In the genomic region with DNA sequence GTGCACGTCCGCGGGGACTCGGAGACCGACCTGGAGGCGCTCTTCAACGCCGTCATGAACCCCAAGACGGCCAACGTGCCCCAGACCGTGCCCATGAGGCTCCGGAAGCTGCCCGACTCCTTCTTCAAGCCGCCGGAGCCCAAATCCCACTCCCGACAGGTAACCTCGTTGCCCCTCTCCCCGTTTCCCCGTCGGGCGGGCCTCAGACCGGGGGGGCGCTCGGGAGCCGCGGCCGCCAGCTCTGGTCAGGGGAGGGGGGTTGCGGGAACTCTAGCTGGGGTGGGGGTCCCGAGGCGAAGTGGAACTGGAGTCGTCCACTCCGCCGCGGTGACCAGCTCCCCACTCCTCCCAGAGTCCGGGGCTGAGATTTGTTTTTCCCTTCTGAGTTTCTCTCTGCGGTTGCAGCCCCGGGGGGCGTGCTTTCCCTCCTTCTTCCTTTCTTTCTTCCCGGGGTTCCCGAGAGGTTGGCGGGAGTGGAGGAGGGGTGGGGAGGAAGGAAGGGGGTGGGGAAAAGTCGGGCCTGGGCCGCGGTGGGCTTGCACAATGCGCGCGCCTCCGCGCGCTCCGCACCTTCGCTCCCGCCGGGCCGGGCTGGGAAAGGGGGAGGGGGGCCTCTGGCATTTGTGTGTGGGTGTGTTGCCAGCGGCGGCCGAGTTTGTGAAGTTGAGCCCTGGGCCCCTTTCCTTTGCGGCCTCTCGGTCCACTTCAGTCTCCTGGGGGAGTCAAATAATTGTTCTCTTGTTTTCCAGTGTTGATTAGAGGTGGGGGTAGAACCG, we compare ENCODE assay signal across 7 cellular contexts. TPM values are rescaled to one million over a fixed set of nuclear protein-coding genes. Genes with fewer than 3 reads are reported as not detected.
DNase-seq lines count a peak whose midpoint lies in the region; ATAC-seq, FAIRE-seq and TF ChIP-seq lines count a peak whose summit lies in the region.

No MANE protein-coding gene starts in this region.

- H3K9ac ChIP-seq in NT2/D1 (ENCODE audit: insufficient read length, low read depth) (peak overlapping the region; percentile 93), iPS-20b (ENCODE audit: low read depth, low read length) (peak overlapping the region; percentile 98)

- H3K27ac ChIP-seq in iPS-20b (ENCODE audit: low read length) (peak overlapping the region; percentile 98), gastrocnemius medialis (peak overlapping the region; percentile 93 to 99 (median 98))

- H3K27me3 ChIP-seq in NT2/D1 (ENCODE audit: insufficient read depth, insufficient read length): no peaks in the 10 kb centered on the region
- no peaks in the 10 kb centered on the region for H3K27me3 ChIP-seq in bronchial epithelial cell (ENCODE audit: control insufficient read depth, insufficient read depth, low read length)
- H3K27me3 ChIP-seq in iPS-20b (ENCODE audit: insufficient read depth, low read length): no peaks in the 10 kb centered on the region
- no peaks in the 10 kb centered on the region for H3K27me3 ChIP-seq in gastrocnemius medialis

- DNase-seq in NT2/D1 (ENCODE audit: low read depth, low spot score): peak; percentile 80
- peak; percentile 58 for DNase-seq in bronchial epithelial cell (ENCODE audit: low read depth)
- DNase-seq in gastrocnemius medialis: peak; percentile 58 to 82
- no peak for DNase-seq in NCI-H146 treated with DMSO at 0.1 percent for 48 hours (lab: John Stamatoyannopoulos, UW; ENCODE audit: unreplicated experiment)
- DNase-seq in NCI-H526 treated with DMSO at 0.1 percent for 48 hours (lab: John Stamatoyannopoulos, UW): no peak

- H3K36me3 ChIP-seq in NT2/D1 (ENCODE audit: insufficient read depth, insufficient read length, low read length) (peaks cover 5% of the 10 kb centered on the region), bronchial epithelial cell (ENCODE audit: control insufficient read depth, insufficient read depth, low read length) (no peaks in the 10 kb centered on the region), iPS-20b (ENCODE audit: insufficient read depth, low read depth, low read length) (peaks cover 2% of the 10 kb centered on the region; the same call in 1 of the 2 replicates), gastrocnemius medialis (no peaks in the 10 kb centered on the region)

- intact Hi-C loops in gastrocnemius medialis (cut with DNase I; ENCODE audit: low total_unique reads): loop anchor here (2.0 to 10.0 kb wide), 3 partner anchors 46 to 236 kb away; a partner anchor contains a TSS

- in situ Hi-C loops in gastrocnemius medialis (cut with MboI; ENCODE audit: low sequenced_read_pairs in 4 of 4): no loop called here

- TF ChIP-seq CTCF in bronchial epithelial cell (IDR thresholded peaks at IDR 0.05; ENCODE audit: insufficient read depth, low read length, severe bottlenecking): peak; percentile 23
- peak in 2 of 5 experiments; percentile 13 to 39 for TF ChIP-seq CTCF in gastrocnemius medialis (IDR thresholded peaks at IDR 0.05 in 4 of 5, conservative IDR thresholded peaks at IDR 0.05 in 1 of 5)

- H3K4me1 ChIP-seq in NT2/D1 (ENCODE audit: insufficient read depth, insufficient read length) (no peaks in the 10 kb centered on the region), iPS-20b (ENCODE audit: insufficient read depth, low read length) (peaks cover 36% of the 10 kb centered on the region), gastrocnemius medialis (peaks cover 36 to 46% of the 10 kb centered on the region in 2 donors)

- ATAC-seq in GM18909 (IDR thresholded peaks at IDR 0.05; ENCODE audit: poor library complexity, unreplicated experiment) (peak; percentile 12), gastrocnemius medialis (peak; percentile 55 to 57)

- no peak for TF ChIP-seq POLR2A in gastrocnemius medialis (IDR thresholded peaks at IDR 0.05)

- H3K4me3 ChIP-seq in NT2/D1 (ENCODE audit: insufficient read length, low read depth) (peak overlapping the region; percentile 84), bronchial epithelial cell (ENCODE audit: low read depth, low read length) (peak overlapping the region; percentile 96), iPS-20b (ENCODE audit: low read length) (peak overlapping the region; percentile 95), gastrocnemius medialis (peak overlapping the region; percentile 79 to 96 (median 82))

- H3K9me3 ChIP-seq in NT2/D1 (ENCODE audit: insufficient read depth, low read length) (no peaks in the 10 kb centered on the region), iPS-20b (ENCODE audit: insufficient read depth, low read depth, low read length) (no peaks in the 10 kb centered on the region; the same call in 1 of the 2 replicates), gastrocnemius medialis (no peaks in the 10 kb centered on the region)

- no peak for FAIRE-seq in bronchial epithelial cell (lab: Jason Lieb, UNC)

RNA-seq across cellular contexts. Expression of a gene that starts 1.0 kb away (rescaled TPM):
- total RNA-seq in bronchial epithelial cell (151 and 152 TPM in 2 replicates), gastrocnemius medialis (10 to 100 TPM; 41.9 to 89.4 (median 72.6) TPM)

Comparison
In these comparisons a context has a peak if more than half of its experiments do, and no peak if none do; other contexts are left out.
1. DNase-seq: peak in NT2/D1 (single experiment), bronchial epithelial cell (single experiment) and gastrocnemius medialis (2 of 2); none in NCI-H146 treated with DMSO at 0.1 percent for 48 hours (single experiment) and NCI-H526 treated with DMSO at 0.1 percent for 48 hours (single experiment).
2. Peak in every context shown above with its lines, with median percentiles within 50 percentile points of each other: H3K4me3 ChIP-seq.